ENCODE assay signal across 16 cellular contexts in the genomic region with DNA sequence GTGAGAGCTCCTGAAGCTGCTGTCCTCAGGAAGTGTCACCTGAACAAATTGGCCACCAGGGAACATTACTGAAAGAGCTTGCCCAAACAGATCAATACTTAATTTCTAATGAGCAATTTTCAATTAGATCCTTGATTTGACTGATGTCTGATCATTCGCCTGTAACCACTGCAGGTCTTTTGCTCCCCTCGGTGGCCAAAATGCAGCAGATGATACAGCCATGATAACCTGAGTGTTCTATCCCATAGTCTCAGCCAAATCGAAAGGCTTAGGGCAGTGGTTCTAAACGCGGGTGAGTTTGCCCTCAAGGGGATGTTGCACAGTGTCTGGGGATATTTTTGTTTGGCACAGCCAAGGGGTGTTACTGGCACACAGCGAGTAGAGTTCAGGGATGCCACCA. TPM values are rescaled to one million over a fixed set of nuclear protein-coding genes. Genes with fewer than 3 reads are reported as not detected.
DNase-seq lines count a peak whose midpoint lies in the region; ATAC-seq, FAIRE-seq and TF ChIP-seq lines count a peak whose summit lies in the region.
"Had no signal": no experiment of that assay in that cellular context is flagged by ENCODE, and none has a peak within 500 bp of the region (broad histone marks: within the 10 kb centered on the region; RNA-seq: fewer than 3 reads in every experiment).

No MANE protein-coding gene starts in this region.

- H3K4me3 ChIP-seq in heart right ventricle, result no peak overlapping the region
- no peak overlapping the region for H3K4me3 ChIP-seq in brain microvascular endothelial cell (ENCODE audit: low read depth, low read length)
- H3K4me3 ChIP-seq: left ventricle myocardium inferior had no signal

- WGBS in heart right ventricle, 2 donors, result 78 to 80% methylated on average over 6 of the region's 6 CpGs

- no peaks in the 10 kb centered on the region for H3K36me3 ChIP-seq in heart right ventricle
- H3K36me3 ChIP-seq in brain microvascular endothelial cell (replicated peaks), result peaks cover 5% of the 10 kb centered on the region
- H3K36me3 ChIP-seq: BE2C, left ventricle myocardium inferior had no signal

- in situ Hi-C loops in brain microvascular endothelial cell (cut with HindIII; ENCODE audit: low pct_ligation_motif_present, low sequenced_read_pairs), result no loop called here

- no peak for DNase-seq in heart right ventricle
- DNase-seq in Right ventricle myocardium inferior (ENCODE audit: missing footprints), result no peak
- DNase-seq in NCI-H146 treated with DMSO at 0.1 percent for 48 hours (lab: John Stamatoyannopoulos, UW; ENCODE audit: unreplicated experiment), result peak; percentile 79
- no peak for DNase-seq in brain microvascular endothelial cell
- no peak for DNase-seq in urothelium cell line (ENCODE audit: low spot score)
- no peak for DNase-seq in putamen (ENCODE audit: low spot score)
- DNase-seq in stimulated activated CD4-positive, alpha-beta T cell treated with anti-CD3 and anti-CD28 coated beads, Interleukin-4, amount 100 ng/mL, for 4 hours, result no peak
- DNase-seq: activated CD8-positive, alpha-beta memory T cell treated with anti-CD3 and anti-CD28 coated beads, Interleukin-2, amount 10 ng/mL, durations not matched to agents 7 days and 5 days; BE2C; left ventricle myocardium inferior; naive thymus-derived CD8-positive, alpha-beta T cell; NCI-H2029 treated with DMSO at 0.1 percent for 48 hours; stimulated activated CD4-positive, alpha-beta T cell treated with anti-CD3 and anti-CD28 coated beads, Interleukin-2, amount 100 ng/mL, for 24 hours; trophoblast cell had no signal

- peak; percentile 5 for FAIRE-seq in urothelium cell line (lab: Jason Lieb, UNC)

- peak in 5 of 9 donors; percentile 15 to 32 (median 25) for TF ChIP-seq CTCF in heart right ventricle (IDR thresholded peaks at IDR 0.05)
- peak; percentile 55 for TF ChIP-seq CTCF in brain microvascular endothelial cell (IDR thresholded peaks at IDR 0.05; ENCODE audit: low read depth, low read length, missing control alignments)

- no peaks in the 10 kb centered on the region for H3K27me3 ChIP-seq in heart right ventricle
- no peaks in the 10 kb centered on the region for H3K27me3 ChIP-seq in brain microvascular endothelial cell (replicated peaks)
- H3K27me3 ChIP-seq: BE2C had no signal

- H3K4me1 ChIP-seq in heart right ventricle, result no peaks in the 10 kb centered on the region
- H3K4me1 ChIP-seq: left ventricle myocardium inferior had no signal

- H3K27ac ChIP-seq in heart right ventricle, result no peak overlapping the region
- H3K27ac ChIP-seq in brain microvascular endothelial cell, result no peak overlapping the region
- H3K27ac ChIP-seq: left ventricle myocardium inferior had no signal

- ATAC-seq in heart right ventricle (no peak), Right ventricle myocardium inferior (no peak), esophagus mucosa (no peak)
- ATAC-seq: activated CD8-positive, alpha-beta memory T cell treated with anti-CD3 and anti-CD28 coated beads, Interleukin-2, amount 10 ng/mL, durations not matched to agents 7 days and 5 days; naive thymus-derived CD8-positive, alpha-beta T cell had no signal

- intact Hi-C loops in heart right ventricle (cut with DNase I), result no loop called here
- intact Hi-C loops in Right ventricle myocardium inferior (cut with DNase I), result no loop called here

- no peaks in the 10 kb centered on the region for H3K9me3 ChIP-seq in heart right ventricle
- H3K9me3 ChIP-seq: BE2C, left ventricle myocardium inferior had no signal

RNA-seq across cellular contexts. Expression of gene MEX3B, which starts 57.7 kb away (rescaled TPM):
- total RNA-seq in heart right ventricle (1 to 10 TPM; 1.3 to 5.0 (median 2.5) TPM), Right ventricle myocardium inferior (4.0 TPM), esophagus mucosa (0.48 TPM)
- 1 to 10 TPM; 3.0 to 3.2 TPM for polyA plus RNA-seq in heart right ventricle
- total RNA-seq: G401 had no signal
- polyA plus RNA-seq: naive thymus-derived CD8-positive, alpha-beta T cell had no signal
